ENCODE assay signal across 21 cellular contexts in the genomic region with DNA sequence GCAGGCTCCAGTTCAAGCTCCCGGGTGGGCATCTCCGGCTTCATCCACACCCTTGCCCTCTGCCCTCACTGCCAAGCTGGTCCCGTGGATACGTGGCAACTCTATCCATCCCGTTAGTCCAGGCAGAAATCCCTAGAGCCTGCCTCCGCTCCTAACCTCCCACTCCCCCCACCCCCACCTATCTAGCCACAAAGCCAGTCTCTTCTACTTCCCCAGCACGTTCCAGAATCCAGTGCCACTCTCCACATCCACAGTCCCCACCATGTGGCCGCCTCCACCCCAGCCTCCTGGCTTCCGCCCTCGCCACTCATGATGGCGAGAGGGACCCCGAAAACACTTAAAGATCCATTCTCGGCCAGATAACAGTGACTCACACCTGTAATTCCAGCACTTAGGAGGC. TPM values are rescaled to one million over a fixed set of nuclear protein-coding genes. Genes with fewer than 3 reads are reported as not detected.
DNase-seq lines count a peak whose midpoint lies in the region; ATAC-seq and TF ChIP-seq lines count a peak whose summit lies in the region.
"Had no signal": no experiment of that assay in that cellular context is flagged by ENCODE, and none has a peak within 500 bp of the region (broad histone marks: within the 10 kb centered on the region; RNA-seq: fewer than 3 reads in every experiment).

No MANE protein-coding gene starts in this region.

- peak overlapping the region; percentile 13 for H3K27ac Mint-ChIP-seq in activated CD4-positive, alpha-beta T cell treated with anti-CD3 and anti-CD28 coated beads, Interleukin-2, amount 10 ng/mL, durations not matched to agents 7 days and 5 days
- H3K27ac Mint-ChIP-seq in activated CD4-positive, alpha-beta T cell treated with anti-CD3 and anti-CD28 coated beads, Interleukin-2, amount 10 ng/mL, durations not matched to agents 24 days and 14 days, result no peak overlapping the region
- H3K27ac Mint-ChIP-seq in endothelial cell (ENCODE audit: unreplicated experiment), result no peak overlapping the region

- H3K27me3 Mint-ChIP-seq in activated CD4-positive, alpha-beta T cell treated with anti-CD3 and anti-CD28 coated beads, Interleukin-2, amount 10 ng/mL, durations not matched to agents 7 days and 5 days, result no peaks in the 10 kb centered on the region
- no peaks in the 10 kb centered on the region for H3K27me3 Mint-ChIP-seq in activated CD4-positive, alpha-beta T cell treated with anti-CD3 and anti-CD28 coated beads, Interleukin-2, amount 10 ng/mL, durations not matched to agents 24 days and 14 days
- H3K27me3 Mint-ChIP-seq in endothelial cell (ENCODE audit: unreplicated experiment), result peaks cover 7% of the 10 kb centered on the region

- WGBS in psoas muscle, 3 donors, result 59 to 80% (median 71%) methylated on average over 13 of the region's 13 CpGs

- peak overlapping the region; percentile 52 for H3K27ac ChIP-seq in RWPE1
- H3K27ac ChIP-seq in psoas muscle, result peak overlapping the region; percentile 46
- H3K27ac ChIP-seq: BLaER1 treated with 17β-estradiol and CSF1 and Interleukin-3, amounts not matched to agents 10 nM and 100 nM had no signal

- CTCF ChIA-PET in activated CD4-positive, alpha-beta T cell treated with anti-CD3 and anti-CD28 coated beads, Interleukin-2, amount 10 ng/mL, durations not matched to agents 7 days and 5 days (lab: Charles Lee), result interaction anchor here (0.5 kb wide), 1 partner anchor 87 kb away, joined by 3 read pairs; no protein-coding TSS in a partner anchor
- CTCF ChIA-PET in RWPE1 (lab: Yijun Ruan, JAX), result interaction anchor here (0.6 to 1.4 kb wide), 2 partner anchors 54 to 128 kb away, joined by 4 to 5 read pairs; no protein-coding TSS in a partner anchor

- H3K4me1 ChIP-seq in psoas muscle, result peaks cover 12% of the 10 kb centered on the region

- H3K9me3 ChIP-seq in psoas muscle, result no peaks in the 10 kb centered on the region
- H3K9me3 ChIP-seq: BLaER1 treated with 17β-estradiol and CSF1 and Interleukin-3, amounts not matched to agents 10 nM and 100 nM had no signal

- DNase-seq in activated CD4-positive, alpha-beta T cell treated with anti-CD3 and anti-CD28 coated beads, Interleukin-2, amount 10 ng/mL, durations not matched to agents 7 days and 5 days, result no peak
- DNase-seq in activated CD4-positive, alpha-beta T cell treated with anti-CD3 and anti-CD28 coated beads, Interleukin-2, amount 10 ng/mL, durations not matched to agents 24 days and 14 days, result no peak
- DNase-seq in RWPE1 (ENCODE audit: low spot score), result no peak
- DNase-seq in endothelial cell (ENCODE audit: low spot score), result no peak
- no peak for DNase-seq in psoas muscle
- no peak for DNase-seq in stimulated activated CD4-positive, alpha-beta T cell treated with anti-CD3 and anti-CD28 coated beads, Interleukin-4, amount 100 ng/mL, for 24 hours
- DNase-seq in AG20443 (ENCODE audit: low spot score), result no peak
- DNase-seq: 8988T; DMS 273 treated with DMSO at 0.1 percent for 48 hours; GDM1; MV-4-11; NCI-H1417; NCI-H187 treated with DMSO at 0.1 percent for 48 hours; NCI-H2171 treated with DMSO at 0.1 percent for 48 hours; NCI-H446 treated with DMSO at 0.1 percent for 48 hours; NK-92 treated with Interleukin-12 subunit alpha and Interleukin-12 subunit beta, amount 100 ng/mL, for 24 hours; OCI-M1 had no signal

- H3K27me3 ChIP-seq in psoas muscle (ENCODE audit: insufficient read depth in 3 of 3, low read length in 2 of 3), result no peaks in the 10 kb centered on the region
- H3K27me3 ChIP-seq: BLaER1 treated with 17β-estradiol and CSF1 and Interleukin-3, amounts not matched to agents 10 nM and 100 nM had no signal

- H3K4me3 Mint-ChIP-seq in activated CD4-positive, alpha-beta T cell treated with anti-CD3 and anti-CD28 coated beads, Interleukin-2, amount 10 ng/mL, durations not matched to agents 7 days and 5 days, result no peak overlapping the region
- H3K4me3 Mint-ChIP-seq in activated CD4-positive, alpha-beta T cell treated with anti-CD3 and anti-CD28 coated beads, Interleukin-2, amount 10 ng/mL, durations not matched to agents 24 days and 14 days, result no peak overlapping the region
- H3K4me3 Mint-ChIP-seq in endothelial cell (ENCODE audit: unreplicated experiment), result peak overlapping the region; percentile 37

- peaks cover 5 to 48% of the 10 kb centered on the region in 2 donors for H3K36me3 ChIP-seq in psoas muscle (ENCODE audit: insufficient read depth in 1 of 2, low read depth in 1 of 2)

- H3K4me1 Mint-ChIP-seq in activated CD4-positive, alpha-beta T cell treated with anti-CD3 and anti-CD28 coated beads, Interleukin-2, amount 10 ng/mL, durations not matched to agents 7 days and 5 days, result peaks cover 17% of the 10 kb centered on the region
- peaks cover 12% of the 10 kb centered on the region for H3K4me1 Mint-ChIP-seq in activated CD4-positive, alpha-beta T cell treated with anti-CD3 and anti-CD28 coated beads, Interleukin-2, amount 10 ng/mL, durations not matched to agents 24 days and 14 days
- H3K4me1 Mint-ChIP-seq in endothelial cell (ENCODE audit: unreplicated experiment), result no peaks in the 10 kb centered on the region

- no peaks in the 10 kb centered on the region for H3K9me3 Mint-ChIP-seq in activated CD4-positive, alpha-beta T cell treated with anti-CD3 and anti-CD28 coated beads, Interleukin-2, amount 10 ng/mL, durations not matched to agents 7 days and 5 days
- H3K9me3 Mint-ChIP-seq in activated CD4-positive, alpha-beta T cell treated with anti-CD3 and anti-CD28 coated beads, Interleukin-2, amount 10 ng/mL, durations not matched to agents 24 days and 14 days, result no peaks in the 10 kb centered on the region
- no peaks in the 10 kb centered on the region for H3K9me3 Mint-ChIP-seq in endothelial cell (ENCODE audit: unreplicated experiment)

- TF ChIP-seq CTCF in RWPE1 (conservative IDR thresholded peaks at IDR 0.05; ENCODE audit: low read depth) (no peak), endothelial cell (IDR thresholded peaks at IDR 0.05; ENCODE audit: unreplicated experiment) (no peak), psoas muscle (IDR thresholded peaks at IDR 0.05) (no peak)

- intact Hi-C loops in activated CD4-positive, alpha-beta T cell treated with anti-CD3 and anti-CD28 coated beads, Interleukin-2, amount 10 ng/mL, durations not matched to agents 24 days and 14 days (cut with micrococcal nuclease), result no loop called here
- intact Hi-C loops in psoas muscle (cut with DNase I), result loop anchor here in 1 of 2 donors (2.0 kb wide), 1 partner anchor 52 kb away; no protein-coding TSS in a partner anchor

- ATAC-seq in psoas muscle (no peak), GM21423 (IDR thresholded peaks at IDR 0.05; ENCODE audit: unreplicated experiment) (no peak)
- ATAC-seq: GM12878, K562 had no signal

- H3K4me3 ChIP-seq in psoas muscle, result no peak overlapping the region
- H3K4me3 ChIP-seq: BLaER1 treated with 17β-estradiol and CSF1 and Interleukin-3, amounts not matched to agents 10 nM and 100 nM; GM12878; K562 had no signal

- POLR2A ChIA-PET in activated CD4-positive, alpha-beta T cell treated with anti-CD3 and anti-CD28 coated beads, Interleukin-2, amount 10 ng/mL, durations not matched to agents 7 days and 5 days (lab: Charles Lee), result no interaction called here
- POLR2A ChIA-PET in RWPE1 (lab: Yijun Ruan, JAX; ENCODE audit: low non-redundant PET), result no interaction called here

- H3K36me3 Mint-ChIP-seq in activated CD4-positive, alpha-beta T cell treated with anti-CD3 and anti-CD28 coated beads, Interleukin-2, amount 10 ng/mL, durations not matched to agents 7 days and 5 days (ENCODE audit: low read depth), result peaks cover 10% of the 10 kb centered on the region
- H3K36me3 Mint-ChIP-seq in activated CD4-positive, alpha-beta T cell treated with anti-CD3 and anti-CD28 coated beads, Interleukin-2, amount 10 ng/mL, durations not matched to agents 24 days and 14 days (ENCODE audit: low read depth), result peaks cover 28% of the 10 kb centered on the region
- peaks cover 14% of the 10 kb centered on the region for H3K36me3 Mint-ChIP-seq in endothelial cell (ENCODE audit: low read depth, unreplicated experiment)

RNA-seq across cellular contexts. Expression of gene YIPF2, which starts 3.8 kb away (rescaled TPM):
- total RNA-seq in activated CD4-positive, alpha-beta T cell treated with anti-CD3 and anti-CD28 coated beads, Interleukin-2, amount 10 ng/mL, durations not matched to agents 7 days and 5 days, result 10 to 100 TPM; 19.9 to 23.3 TPM
- total RNA-seq in activated CD4-positive, alpha-beta T cell treated with anti-CD3 and anti-CD28 coated beads, Interleukin-2, amount 10 ng/mL, durations not matched to agents 24 days and 14 days, result 21.7 and 23.2 TPM in 2 replicates
- total RNA-seq in endothelial cell (ENCODE audit: unreplicated experiment), result 51.4 TPM
- total RNA-seq in psoas muscle, result 10 to 100 TPM; 12.1 to 18.0 (median 16.7) TPM
- 10 to 100 TPM; 13.7 to 18.5 (median 18.1) TPM for polyA plus RNA-seq in psoas muscle

RNA-seq across cellular contexts. Expression of gene TIMM29, which starts 4.0 kb away (rescaled TPM):
- total RNA-seq in activated CD4-positive, alpha-beta T cell treated with anti-CD3 and anti-CD28 coated beads, Interleukin-2, amount 10 ng/mL, durations not matched to agents 7 days and 5 days, result 10 to 100 TPM; 17.5 to 22.3 TPM
- total RNA-seq in activated CD4-positive, alpha-beta T cell treated with anti-CD3 and anti-CD28 coated beads, Interleukin-2, amount 10 ng/mL, durations not matched to agents 24 days and 14 days, result 18.4 and 19.8 TPM in 2 replicates
- total RNA-seq in endothelial cell (ENCODE audit: unreplicated experiment), result 18.3 TPM
- total RNA-seq in psoas muscle, result 10 to 100 TPM; 12.9 to 24.2 (median 17.0) TPM
- 10 to 100 TPM; 17.1 to 29.0 (median 20.2) TPM for polyA plus RNA-seq in psoas muscle

RNA-seq across cellular contexts. Expression of gene SMARCA4, which starts 36.2 kb away (rescaled TPM):
- total RNA-seq in activated CD4-positive, alpha-beta T cell treated with anti-CD3 and anti-CD28 coated beads, Interleukin-2, amount 10 ng/mL, durations not matched to agents 7 days and 5 days, result 100 to 1,000 TPM; 111 to 115 TPM
- 158 and 165 TPM in 2 replicates for total RNA-seq in activated CD4-positive, alpha-beta T cell treated with anti-CD3 and anti-CD28 coated beads, Interleukin-2, amount 10 ng/mL, durations not matched to agents 24 days and 14 days
- 238 TPM for total RNA-seq in endothelial cell (ENCODE audit: unreplicated experiment)
- total RNA-seq in psoas muscle, result 10 to 100 TPM; 34.8 to 75.6 (median 50.5) TPM
- 100 to 1,000 TPM in 1 of 3 donors, 10 to 100 TPM in 2; 36.7 to 124 (median 51.9) TPM for polyA plus RNA-seq in psoas muscle

RNA-seq across cellular contexts. Expression of gene CARM1, which starts 53.2 kb away (rescaled TPM):
- total RNA-seq in activated CD4-positive, alpha-beta T cell treated with anti-CD3 and anti-CD28 coated beads, Interleukin-2, amount 10 ng/mL, durations not matched to agents 7 days and 5 days, result 10 to 100 TPM; 32.4 to 34.3 TPM
- 92.4 and 93.7 TPM in 2 replicates for total RNA-seq in activated CD4-positive, alpha-beta T cell treated with anti-CD3 and anti-CD28 coated beads, Interleukin-2, amount 10 ng/mL, durations not matched to agents 24 days and 14 days
- total RNA-seq in endothelial cell (ENCODE audit: unreplicated experiment) (63.2 TPM), psoas muscle (100 to 1,000 TPM in 2 of 4 donors, 10 to 100 TPM in 2; 59.1 to 105 (median 88.6) TPM)
- 100 to 1,000 TPM in 1 of 3 donors, 10 to 100 TPM in 2; 61.1 to 110 (median 94.7) TPM for polyA plus RNA-seq in psoas muscle
